ENCODE assay signal across 12 cellular contexts in genomic region chr2:163610817-163611556, GRCh38.
DNase-seq lines count a peak whose midpoint lies in the region; ATAC-seq and TF ChIP-seq lines count a peak whose summit lies in the region.
"Had no signal": no experiment of that assay in that cellular context is flagged by ENCODE, and none has a peak within 500 bp of the region (broad histone marks: within the 10 kb centered on the region; RNA-seq: fewer than 3 reads in every experiment).

No MANE protein-coding gene starts in this region.

- TF ChIP-seq CTCF in GM13977 (IDR thresholded peaks at IDR 0.05; ENCODE audit: extremely low read depth, insufficient read depth, missing control alignments) = peak; percentile 23
- TF ChIP-seq CTCF in LNCaP clone FGC (IDR thresholded peaks at IDR 0.05; ENCODE audit: control insufficient read depth, extremely low read depth, insufficient read depth) = peak; percentile 82
- TF ChIP-seq CTCF in epithelial cell of proximal tubule (conservative IDR thresholded peaks at IDR 0.05; ENCODE audit: low read depth, low read length) = peak; percentile 53
- peak; percentile 30 for TF ChIP-seq CTCF in progenitor cell of endocrine pancreas (IDR thresholded peaks at IDR 0.05; ENCODE audit: unreplicated experiment)
- TF ChIP-seq CTCF in mesothelial cell of epicardium (IDR thresholded peaks at IDR 0.05; ENCODE audit: unreplicated experiment) = no peak

- in situ Hi-C loops in GM13977 (cut with MboI; ENCODE audit: low pct_unique_long_range_greater_than_20kb, low sequenced_read_pairs, unreplicated experiment) = no loop called here

- no peaks in the 10 kb centered on the region for H3K27me3 ChIP-seq in effector memory CD4-positive, alpha-beta T cell (replicated peaks; ENCODE audit: control insufficient read depth, insufficient read depth, low read length, poor library complexity, severe bottlenecking)

- no peaks in the 10 kb centered on the region for H3K36me3 ChIP-seq in effector memory CD4-positive, alpha-beta T cell (ENCODE audit: control insufficient read depth, insufficient read depth, low read length)

- ATAC-seq in GM19395 (IDR thresholded peaks at IDR 0.05; ENCODE audit: unreplicated experiment) = no peak

- no peaks in the 10 kb centered on the region for H3K27me3 Mint-ChIP-seq in progenitor cell of endocrine pancreas
- H3K27me3 Mint-ChIP-seq in activated naive CD4-positive, alpha-beta T cell treated with anti-CD3 and anti-CD28 coated beads for 36 hours (ENCODE audit: low read depth) = no peaks in the 10 kb centered on the region
- no peaks in the 10 kb centered on the region for H3K27me3 Mint-ChIP-seq in mesothelial cell of epicardium (ENCODE audit: low read depth)
- H3K27me3 Mint-ChIP-seq: dendritic cell treated with granulocyte-macrophage colony-stimulating factor and Interleukin-4, amounts not matched to agents 40 ng/mL and 50 ng/mL, for 4 days; memory B cell had no signal

- no peak overlapping the region for H3K4me3 Mint-ChIP-seq in progenitor cell of endocrine pancreas (ENCODE audit: low read depth)
- H3K4me3 Mint-ChIP-seq in activated naive CD4-positive, alpha-beta T cell treated with anti-CD3 and anti-CD28 coated beads for 36 hours = no peak overlapping the region
- H3K4me3 Mint-ChIP-seq in mesothelial cell of epicardium = no peak overlapping the region
- H3K4me3 Mint-ChIP-seq: dendritic cell treated with granulocyte-macrophage colony-stimulating factor and Interleukin-4, amounts not matched to agents 40 ng/mL and 50 ng/mL, for 4 days; memory B cell had no signal

- H3K9me3 ChIP-seq in effector memory CD4-positive, alpha-beta T cell (ENCODE audit: control insufficient read depth, low read length) = no peaks in the 10 kb centered on the region

- no peaks in the 10 kb centered on the region for H3K4me1 ChIP-seq in effector memory CD4-positive, alpha-beta T cell (ENCODE audit: control insufficient read depth, insufficient read depth, low read length, poor library complexity, severe bottlenecking)

- H3K36me3 Mint-ChIP-seq in progenitor cell of endocrine pancreas (ENCODE audit: insufficient read depth) (peaks cover 9% of the 10 kb centered on the region), mesothelial cell of epicardium (peaks cover 14% of the 10 kb centered on the region)
- H3K36me3 Mint-ChIP-seq in activated naive CD4-positive, alpha-beta T cell treated with anti-CD3 and anti-CD28 coated beads for 36 hours (ENCODE audit: low read depth) = no peaks in the 10 kb centered on the region
- H3K36me3 Mint-ChIP-seq: memory B cell had no signal

- intact Hi-C loops in activated naive CD4-positive, alpha-beta T cell treated with anti-CD3 and anti-CD28 coated beads for 36 hours (cut with micrococcal nuclease) = no loop called here

- DNase-seq in GM13977 (ENCODE audit: low spot score) (no peak), LNCaP clone FGC (ENCODE audit: low read depth) (peak; percentile 53), epithelial cell of proximal tubule (ENCODE audit: low read depth) (no peak), progenitor cell of endocrine pancreas (ENCODE audit: low spot score, unreplicated experiment) (no peak), mesothelial cell of epicardium (ENCODE audit: low spot score in 2 of 2, unreplicated experiment in 2 of 2) (no peak)
- DNase-seq in effector memory CD4-positive, alpha-beta T cell = no peak
- DNase-seq in activated naive CD4-positive, alpha-beta T cell treated with anti-CD3 and anti-CD28 coated beads for 36 hours = no peak
- DNase-seq: activated T-cell treated with anti-CD3 and anti-CD28 coated beads for 4 hours, PC-9 had no signal

- H3K4me1 Mint-ChIP-seq in progenitor cell of endocrine pancreas (ENCODE audit: low read depth) (peaks cover 9% of the 10 kb centered on the region), mesothelial cell of epicardium (peaks cover 5% of the 10 kb centered on the region)
- no peaks in the 10 kb centered on the region for H3K4me1 Mint-ChIP-seq in activated naive CD4-positive, alpha-beta T cell treated with anti-CD3 and anti-CD28 coated beads for 36 hours (ENCODE audit: low read depth)
- H3K4me1 Mint-ChIP-seq: memory B cell had no signal

- H3K27ac Mint-ChIP-seq in progenitor cell of endocrine pancreas = no peak overlapping the region
- no peak overlapping the region for H3K27ac Mint-ChIP-seq in activated naive CD4-positive, alpha-beta T cell treated with anti-CD3 and anti-CD28 coated beads for 36 hours
- no peak overlapping the region for H3K27ac Mint-ChIP-seq in mesothelial cell of epicardium
- H3K27ac Mint-ChIP-seq: dendritic cell treated with granulocyte-macrophage colony-stimulating factor and Interleukin-4, amounts not matched to agents 40 ng/mL and 50 ng/mL, for 4 days; memory B cell had no signal

- H3K9me3 Mint-ChIP-seq in progenitor cell of endocrine pancreas (ENCODE audit: low read depth) (no peaks in the 10 kb centered on the region), mesothelial cell of epicardium (no peaks in the 10 kb centered on the region)
- no peaks in the 10 kb centered on the region for H3K9me3 Mint-ChIP-seq in activated naive CD4-positive, alpha-beta T cell treated with anti-CD3 and anti-CD28 coated beads for 36 hours
- H3K9me3 Mint-ChIP-seq: dendritic cell treated with granulocyte-macrophage colony-stimulating factor and Interleukin-4, amounts not matched to agents 40 ng/mL and 50 ng/mL, for 4 days; memory B cell had no signal

- H3K4me3 ChIP-seq in LNCaP clone FGC (ENCODE audit: low read depth, low read length) (peak overlapping the region; percentile 27; the same call in 1 of the 2 replicates), epithelial cell of proximal tubule (ENCODE audit: low read depth, low read length) (no peak overlapping the region)
- H3K4me3 ChIP-seq in effector memory CD4-positive, alpha-beta T cell (ENCODE audit: insufficient read depth, low read depth, low read length, poor library complexity, severe bottlenecking) = no peak overlapping the region
- H3K4me3 ChIP-seq: PC-9 had no signal

- no peak overlapping the region for H3K27ac ChIP-seq in effector memory CD4-positive, alpha-beta T cell (ENCODE audit: insufficient read depth, low read length, poor library complexity, severe bottlenecking)
- H3K27ac ChIP-seq: PC-9 had no signal

- CTCF ChIA-PET in activated naive CD4-positive, alpha-beta T cell treated with anti-CD3 and anti-CD28 coated beads for 36 hours (lab: Charles Lee) = no interaction called here
